Comparison of ENCODE assay signal across 16 cellular contexts in genomic region chr5:103472820-103473219, GRCh38.
A peak's percentile ranks its signal among the peaks of the same experiment; 100 is the strongest.
DNase-seq lines count a peak whose midpoint lies in the region; FAIRE-seq and TF ChIP-seq lines count a peak whose summit lies in the region.
"Had no signal": no experiment of that assay in that cellular context is flagged by ENCODE, and none has a peak within 500 bp of the region (broad histone marks: within the 10 kb centered on the region; RNA-seq: fewer than 3 reads in every experiment).

No MANE protein-coding gene starts in this region.

- no TSS peak for BruUV-seq in endothelial cell of umbilical vein (replicated peaks; lab: Mats Ljungman, UMichigan)

- H3K9me2 ChIP-seq in GM23248 (ENCODE audit: insufficient read depth): no peaks in the 10 kb centered on the region; the same call in 1 of the 2 replicates

- DNase-seq in GM23248 (peak; percentile 63), RCC 7860 (ENCODE audit: low spot score) (peak; percentile 15), endothelial cell of umbilical vein (ENCODE audit: low read depth, low spot score) (no peak), osteoblast (ENCODE audit: insufficient read length, low spot score, missing footprints) (no peak), activated gamma-delta T cell treated with Interleukin-2 at 50 U/mL for 16 hours (no peak), GM19240 (ENCODE audit: insufficient read length, low spot score) (no peak), NCI-H146 treated with DMSO at 0.1 percent for 48 hours (lab: John Stamatoyannopoulos, UW; ENCODE audit: unreplicated experiment) (no peak), transverse colon (no peak)
- DNase-seq: activated CD4-positive, alpha-beta T cell treated with anti-CD3 and anti-CD28 coated beads, Interleukin-2, amount 10 ng/mL, durations not matched to agents 7 days and 5 days; anterior cingulate cortex; DMS79; effector memory CD4-positive, alpha-beta T cell; kidney glomerular epithelial cell; NCI-H146; thyroid gland had no signal

- H3K4me1 ChIP-seq in GM23248 (ENCODE audit: insufficient read depth): peaks cover 45% of the 10 kb centered on the region
- peaks cover 16% of the 10 kb centered on the region for H3K4me1 ChIP-seq in endothelial cell of umbilical vein (ENCODE audit: control insufficient read depth, extremely low read depth, insufficient read depth, low read length)
- H3K4me1 ChIP-seq in osteoblast (ENCODE audit: insufficient read depth, low read length): peaks cover 27% of the 10 kb centered on the region
- peaks cover 0 to 24% (median 2%) of the 10 kb centered on the region in 4 donors for H3K4me1 ChIP-seq in transverse colon
- H3K4me1 ChIP-seq: prostate gland, thyroid gland had no signal

- H3K4me3 ChIP-seq in GM23248: no peak overlapping the region
- H3K4me3 ChIP-seq in endothelial cell of umbilical vein (replicated peaks in 1 of 3; ENCODE audit: insufficient read depth in 1 of 3, low read depth in 1 of 3, low read length in 3 of 3): no peak overlapping the region
- no peak overlapping the region for H3K4me3 ChIP-seq in osteoblast (ENCODE audit: insufficient read depth, low read length)
- no peak overlapping the region for H3K4me3 ChIP-seq in transverse colon
- H3K4me3 ChIP-seq: prostate gland, thyroid gland had no signal

- 40 to 60% methylated on average over 1 of the region's 1 CpG for WGBS in GM23248 (ENCODE audit: low coverage in 1 of 2, low lambda C conversion rate in 2 of 2, missing lambda C conversion rate in 2 of 2), 2 experiments
- WGBS in transverse colon (ENCODE audit: low coverage in 1 of 2), 2 donors: 73 to 78% methylated on average over 1 of the region's 1 CpG

- H3K4me2 ChIP-seq in GM23248 (ENCODE audit: unreplicated experiment) (peak overlapping the region; percentile 46), endothelial cell of umbilical vein (ENCODE audit: insufficient read depth, low read length) (no peak overlapping the region), osteoblast (ENCODE audit: insufficient read depth, low read length) (no peak overlapping the region)

- H3K36me3 ChIP-seq in GM23248 (ENCODE audit: low read depth) (no peaks in the 10 kb centered on the region), endothelial cell of umbilical vein (ENCODE audit: control insufficient read depth in 2 of 2, extremely low read depth in 1 of 2, insufficient read depth in 2 of 2, low read length in 2 of 2) (no peaks in the 10 kb centered on the region), osteoblast (ENCODE audit: insufficient read depth, low read length) (no peaks in the 10 kb centered on the region), transverse colon (no peaks in the 10 kb centered on the region)
- H3K36me3 ChIP-seq: prostate gland, thyroid gland had no signal

- H3K9me3 ChIP-seq in GM23248 (ENCODE audit: low read depth) (no peaks in the 10 kb centered on the region), endothelial cell of umbilical vein (replicated peaks; ENCODE audit: control insufficient read depth, insufficient read depth, low read length) (no peaks in the 10 kb centered on the region), osteoblast (ENCODE audit: low read depth, low read length) (no peaks in the 10 kb centered on the region), transverse colon (no peaks in the 10 kb centered on the region)
- H3K9me3 ChIP-seq: prostate gland, thyroid gland had no signal

- intact Hi-C loops in endothelial cell of umbilical vein (cut with micrococcal nuclease): no loop called here
- intact Hi-C loops in transverse colon (cut with DNase I; ENCODE audit: low total_unique reads): no loop called here

- FAIRE-seq in RCC 7860 (lab: Jason Lieb, UNC): no peak
- no peak for FAIRE-seq in endothelial cell of umbilical vein (lab: Jason Lieb, UNC)

- TF ChIP-seq CTCF in endothelial cell of umbilical vein (IDR thresholded peaks at IDR 0.05; ENCODE audit: extremely low read depth in 1 of 2, insufficient read depth in 1 of 2, low read depth in 1 of 2, low read length in 2 of 2): no peak
- no peak for TF ChIP-seq CTCF in osteoblast (IDR thresholded peaks at IDR 0.05; ENCODE audit: extremely low read depth, low read depth, low read length)
- no peak for TF ChIP-seq CTCF in transverse colon (IDR thresholded peaks at IDR 0.05)

- no peaks in the 10 kb centered on the region for H3K9me1 ChIP-seq in endothelial cell of umbilical vein (replicated peaks; ENCODE audit: control insufficient read depth, extremely low read depth, insufficient read depth, low read length)

- H2AFZ ChIP-seq in GM23248 (no peak overlapping the region), endothelial cell of umbilical vein (ENCODE audit: low read depth, low read length) (no peak overlapping the region), osteoblast (ENCODE audit: low read length) (no peak overlapping the region)

- TF ChIP-seq POLR2A in endothelial cell of umbilical vein (IDR thresholded peaks at IDR 0.05; ENCODE audit: low read depth, low read length) (no peak), transverse colon (IDR thresholded peaks at IDR 0.05) (no peak)

- in situ Hi-C loops in GM23248 (cut with MboI) (loop anchor here (10.0 kb wide), 1 partner anchor 238 kb away; no protein-coding TSS in a partner anchor), transverse colon (cut with MboI; ENCODE audit: low pct_ligation_motif_present in 1 of 4, low pct_unique_long_range_greater_than_20kb in 1 of 4, low sequenced_read_pairs in 3 of 4) (loop anchor here (5.0 to 10.0 kb wide), 3 partner anchors 238 to 248 kb away; no protein-coding TSS in a partner anchor)

- no peak for TF ChIP-seq EP300 in transverse colon (IDR thresholded peaks at IDR 0.05; ENCODE audit: low read depth)

- dilution Hi-C loops in endothelial cell of umbilical vein (cut with MboI; ENCODE audit: extremely low pct_ligation_motif_present, low sequenced_read_pairs): no loop called here

- H3K9ac ChIP-seq in GM23248 (no peak overlapping the region), endothelial cell of umbilical vein (replicated peaks; ENCODE audit: extremely low read depth, insufficient read depth, low read length) (no peak overlapping the region)

- H4K20me1 ChIP-seq in GM23248 (ENCODE audit: insufficient read depth) (no peaks in the 10 kb centered on the region), endothelial cell of umbilical vein (replicated peaks; ENCODE audit: control insufficient read depth, extremely low read depth, insufficient read depth, low read length) (no peaks in the 10 kb centered on the region), osteoblast (ENCODE audit: insufficient read depth, low read length) (no peaks in the 10 kb centered on the region)

- H3K27ac ChIP-seq in GM23248 (peak overlapping the region; percentile 37), endothelial cell of umbilical vein (ENCODE audit: insufficient read depth, low read depth, low read length) (no peak overlapping the region), osteoblast (ENCODE audit: low read depth, low read length) (peak overlapping the region; percentile 58), transverse colon (no peak overlapping the region)
- H3K27ac ChIP-seq: prostate gland, thyroid gland had no signal

- H3K27me3 ChIP-seq in GM23248 (replicated peaks; ENCODE audit: insufficient read depth) (no peaks in the 10 kb centered on the region), endothelial cell of umbilical vein (ENCODE audit: control insufficient read depth in 2 of 2, insufficient read depth in 2 of 2, low read length in 2 of 2) (peaks cover 0 to 2% of the 10 kb centered on the region in 2 experiments), osteoblast (ENCODE audit: insufficient read depth, low read length) (no peaks in the 10 kb centered on the region), transverse colon (no peaks in the 10 kb centered on the region)
- H3K27me3 ChIP-seq: thyroid gland had no signal

- CTCF ChIA-PET in endothelial cell of umbilical vein (lab: Charles Lee): interaction anchor here (0.8 to 9.1 kb wide), 3 partner anchors 215 to 255 kb away, joined by 3 to 248 read pairs (median 4); partner anchors contain the start of gene MACIR

- peaks cover 25% of the 10 kb centered on the region for H3F3A ChIP-seq in GM23248 (ENCODE audit: insufficient read depth)

- POLR2A ChIA-PET in endothelial cell of umbilical vein (lab: Charles Lee): no interaction called here

- H3K79me2 ChIP-seq in GM23248 (ENCODE audit: insufficient read depth) (no peaks in the 10 kb centered on the region), endothelial cell of umbilical vein (ENCODE audit: control insufficient read depth, insufficient read depth, low read length) (no peaks in the 10 kb centered on the region), osteoblast (ENCODE audit: insufficient read depth, low read length) (no peaks in the 10 kb centered on the region)

TF ChIP-seq in endothelial cell of umbilical vein, 7 proteins besides CTCF, POLR2A, EP300 and RAD21:
- TF ChIP-seq FOS (IDR thresholded peaks at IDR 0.05; ENCODE audit: borderline replicate concordance, insufficient read depth, low read length) (peak; percentile 20), POLR2AphosphoS5 (IDR thresholded peaks at IDR 0.05; ENCODE audit: insufficient read depth, low read depth, low read length) (no peak)

Comparison
In these comparisons a context has a peak if more than half of its experiments do, and no peak if none do; other contexts are left out.
1. DNase-seq: peak in GM23248 (single experiment) and RCC 7860 (single experiment); none in endothelial cell of umbilical vein (single experiment), osteoblast (single experiment), activated gamma-delta T cell treated with Interleukin-2 at 50 U/mL for 16 hours (single experiment), GM19240 (single experiment), NCI-H146 treated with DMSO at 0.1 percent for 48 hours (single experiment) and transverse colon (single experiment).
2. H3K27ac ChIP-seq: peak in GM23248 (single experiment) and osteoblast (single experiment); none in endothelial cell of umbilical vein (single experiment) and transverse colon (0 of 4).